In genomic region chr17:67421869-67422273, GRCh38 we compare ENCODE assay signal across 9 cellular contexts. TPM values are rescaled to one million over a fixed set of nuclear protein-coding genes. Genes with fewer than 3 reads are reported as not detected.
DNase-seq lines count a peak whose midpoint lies in the region; ATAC-seq and TF ChIP-seq lines count a peak whose summit lies in the region.
"Had no signal": no experiment of that assay in that cellular context is flagged by ENCODE, and none has a peak within 500 bp of the region (broad histone marks: within the 10 kb centered on the region; RNA-seq: fewer than 3 reads in every experiment).

No MANE protein-coding gene starts in this region.

- H3K4me1 Mint-ChIP-seq in T-cell (peaks cover 89 to 94% (median 92%) of the 10 kb centered on the region in 3 donors), natural killer cell (peaks cover 81 to 89% of the 10 kb centered on the region in 2 donors), Caco-2 (ENCODE audit: low read depth, unreplicated experiment) (peaks cover 20% of the 10 kb centered on the region)

- TF ChIP-seq CTCF in cardiac fibroblast (IDR thresholded peaks at IDR 0.05; ENCODE audit: low read depth, low read length) (no peak), natural killer cell (IDR thresholded peaks at IDR 0.05) (no peak), Caco-2 (IDR thresholded peaks at IDR 0.05; ENCODE audit: insufficient read depth in 1 of 2, low read depth in 1 of 2, low read length in 1 of 2, severe bottlenecking in 1 of 2, unreplicated experiment in 1 of 2) (no peak)

- peak overlapping the region; percentile 95 to 96 for H3K27ac Mint-ChIP-seq in T-cell
- H3K27ac Mint-ChIP-seq in natural killer cell: peak overlapping the region; percentile 88
- H3K27ac Mint-ChIP-seq in Caco-2 (ENCODE audit: unreplicated experiment): no peak overlapping the region

- BruUV-seq in Caco-2 (replicated peaks; lab: Mats Ljungman, UMichigan): no TSS peak

- H3K4me3 ChIP-seq in cardiac fibroblast (replicated peaks in 1 of 2; ENCODE audit: low read depth in 2 of 2, low read length in 2 of 2) (no peak overlapping the region), Caco-2 (ENCODE audit: low read depth, low read length) (no peak overlapping the region)
- H3K4me3 ChIP-seq: cardiac muscle cell had no signal

- no peaks in the 10 kb centered on the region for H3K4me1 ChIP-seq in Caco-2

- DNase-seq in Right ventricle myocardium inferior (ENCODE audit: missing footprints) (no peak), cardiac septum (ENCODE audit: low spot score) (no peak), T-cell (peak in 30 of 34 experiments; percentile 32 to 83 (median 60)), cardiac fibroblast (ENCODE audit: low read depth in 2 of 2) (peak; percentile 71 to 99), natural killer cell (no peak), Caco-2 (no peak), NCI-H1092 treated with DMSO at 0.1 percent for 48 hours (lab: John Stamatoyannopoulos, UW) (no peak)

- no peaks in the 10 kb centered on the region for H3K9me3 ChIP-seq in Caco-2

- peaks cover 30% of the 10 kb centered on the region for H3K36me3 Mint-ChIP-seq in T-cell
- no peaks in the 10 kb centered on the region for H3K36me3 Mint-ChIP-seq in natural killer cell
- no peaks in the 10 kb centered on the region for H3K36me3 Mint-ChIP-seq in Caco-2 (ENCODE audit: insufficient read depth, unreplicated experiment)

- no peaks in the 10 kb centered on the region for H3K27me3 ChIP-seq in Caco-2 (replicated peaks; ENCODE audit: control insufficient read depth, insufficient read depth, low read length)
- H3K27me3 ChIP-seq: cardiac muscle cell had no signal

- ATAC-seq in Right ventricle myocardium inferior (peak; percentile 42), T-cell (replicated peaks in 1 of 4) (peak; percentile 96 to 98 (median 96)), natural killer cell (peak; percentile 87 to 95 (median 95)), HG03521 (IDR thresholded peaks at IDR 0.05; ENCODE audit: unreplicated experiment) (no peak)

- CTCF ChIA-PET in T-cell (lab: Charles Lee) (interaction anchor here in 1 of 2 donors (0.6 to 2.6 kb wide), 8 partner anchors 12 to 56 kb away, joined by 3 to 20 read pairs (median 4); no protein-coding TSS in a partner anchor), Caco-2 (lab: Charles Lee) (no interaction called here)

- peak overlapping the region; percentile 45 to 67 (median 52) for H3K4me3 Mint-ChIP-seq in T-cell
- peak overlapping the region; percentile 67 for H3K4me3 Mint-ChIP-seq in natural killer cell
- no peak overlapping the region for H3K4me3 Mint-ChIP-seq in Caco-2 (ENCODE audit: unreplicated experiment)

- H3K9me3 Mint-ChIP-seq in T-cell (no peaks in the 10 kb centered on the region), natural killer cell (peaks cover 0 to 2% of the 10 kb centered on the region in 2 donors), Caco-2 (ENCODE audit: unreplicated experiment) (no peaks in the 10 kb centered on the region)

- H3K36me3 ChIP-seq in Caco-2 (ENCODE audit: control insufficient read depth, insufficient read depth, low read length): no peaks in the 10 kb centered on the region
- H3K36me3 ChIP-seq: cardiac muscle cell had no signal

- intact Hi-C loops in Right ventricle myocardium inferior (cut with DNase I) (loop anchor here (1.0 kb wide), 1 partner anchor 47 kb away; no protein-coding TSS in a partner anchor), cardiac septum (cut with DNase I) (no loop called here), natural killer cell (cut with micrococcal nuclease) (loop anchor here (1.0 to 5.0 kb wide), 4 partner anchors 13 to 45 kb away; partner anchors contain the start of gene PITPNC1), Caco-2 (cut with micrococcal nuclease; ENCODE audit: unreplicated experiment) (no loop called here)

- H3K27me3 Mint-ChIP-seq in T-cell (no peaks in the 10 kb centered on the region), natural killer cell (ENCODE audit: low read depth in 2 of 2) (no peaks in the 10 kb centered on the region), Caco-2 (ENCODE audit: insufficient read depth, unreplicated experiment) (no peaks in the 10 kb centered on the region)

- POLR2A ChIA-PET in T-cell (lab: Charles Lee) (interaction anchor here (0.5 to 2.3 kb wide), 7 partner anchors 10 to 678 kb away, joined by 3 to 13 read pairs (median 8); no protein-coding TSS in a partner anchor), Caco-2 (lab: Charles Lee) (no interaction called here)

RNA-seq across cellular contexts. Expression of gene PITPNC1, which starts 44.8 kb away (rescaled TPM):
- total RNA-seq in Right ventricle myocardium inferior (13.8 TPM), cardiac septum (12.5 TPM), T-cell (100 to 1,000 TPM in 3 of 5 donors, 10 to 100 TPM in 2; 82.6 to 132 (median 111) TPM), natural killer cell (100 to 1,000 TPM; 150 to 185 (median 169) TPM), Caco-2 (2022) (3.1 and 4.2 TPM in 2 replicates)

RNA-seq across cellular contexts. Expression of gene PSMD12, which starts 55.5 kb away (rescaled TPM):
- total RNA-seq in Right ventricle myocardium inferior: 45.5 TPM
- total RNA-seq in cardiac septum: 43.4 TPM
- 10 to 100 TPM; 28.1 to 49.9 (median 37.7) TPM for total RNA-seq in T-cell
- 10 to 100 TPM; 57.4 to 58.2 (median 58.0) TPM for total RNA-seq in natural killer cell
- total RNA-seq in Caco-2 (2022): 84.4 and 94.0 TPM in 2 replicates

Comparison
In these comparisons a context has a peak if more than half of its experiments do, and no peak if none do; other contexts are left out.
1. intact Hi-C loops: an anchor here in Right ventricle myocardium inferior (1.0 kb wide) and natural killer cell (1.0 to 5.0 kb wide); none called in cardiac septum and Caco-2.
2. DNase-seq: peak in T-cell (30 of 34) and cardiac fibroblast (2 of 2); none in Right ventricle myocardium inferior (single experiment), cardiac septum (single experiment), natural killer cell (single experiment), Caco-2 (0 of 2) and NCI-H1092 treated with DMSO at 0.1 percent for 48 hours (single experiment).